Comparison of ENCODE assay signal across 15 cellular contexts in genomic region chr13:76331948-76332712, GRCh38.
DNase-seq lines count a peak whose midpoint lies in the region; ATAC-seq and TF ChIP-seq lines count a peak whose summit lies in the region.
"Had no signal": no experiment of that assay in that cellular context is flagged by ENCODE, and none has a peak within 500 bp of the region (broad histone marks: within the 10 kb centered on the region; RNA-seq: fewer than 3 reads in every experiment).

No MANE protein-coding gene starts in this region.

- no peak overlapping the region for H3K4me3 Mint-ChIP-seq in GM23338
- H3K4me3 Mint-ChIP-seq: CD4-positive, alpha-beta memory T cell; IgD-negative memory B cell had no signal

- no peaks in the 10 kb centered on the region for H3K9me3 Mint-ChIP-seq in GM23338

- H3K4me1 ChIP-seq in GM23338 (ENCODE audit: insufficient read depth), result no peaks in the 10 kb centered on the region

- H3K4me2 ChIP-seq in GM23338, result no peak overlapping the region

- ATAC-seq in GM23338 (no peak), HG03439 (IDR thresholded peaks at IDR 0.05; ENCODE audit: unreplicated experiment) (no peak)

- H3K36me3 ChIP-seq in GM23338 (ENCODE audit: insufficient read depth), result no peaks in the 10 kb centered on the region

- H3K9me2 ChIP-seq in GM23338 (ENCODE audit: insufficient read depth), result peaks cover 11% of the 10 kb centered on the region; the same call in 1 of the 2 replicates

- H4K20me1 ChIP-seq in GM23338 (replicated peaks; ENCODE audit: insufficient read depth), result no peaks in the 10 kb centered on the region

- peaks cover 14% of the 10 kb centered on the region for H3K27me3 Mint-ChIP-seq in GM23338 (ENCODE audit: insufficient read depth, low read depth, poor library complexity)
- H3K27me3 Mint-ChIP-seq: CD4-positive, alpha-beta memory T cell; IgD-negative memory B cell had no signal

- no peaks in the 10 kb centered on the region for H3K36me3 Mint-ChIP-seq in GM23338 (ENCODE audit: low read depth)
- H3K36me3 Mint-ChIP-seq: CD4-positive, alpha-beta memory T cell; IgD-negative memory B cell had no signal

- no peaks in the 10 kb centered on the region for H3K79me2 ChIP-seq in GM23338 (replicated peaks; ENCODE audit: insufficient read depth)

- no peak overlapping the region for H3K27ac ChIP-seq in GM23338 (ENCODE audit: low read depth)
- H3K27ac ChIP-seq: 22Rv1, skin epidermis had no signal

- H3F3A ChIP-seq in GM23338 (replicated peaks; ENCODE audit: low read depth), result no peaks in the 10 kb centered on the region

- no peak for TF ChIP-seq CTCF in retinal pigment epithelial cell (conservative IDR thresholded peaks at IDR 0.05; ENCODE audit: low read depth, low read length)
- TF ChIP-seq CTCF in GM23338 (conservative IDR thresholded peaks at IDR 0.05; ENCODE audit: low read depth in 2 of 2), result no peak

- no peaks in the 10 kb centered on the region for H3K4me1 Mint-ChIP-seq in GM23338
- H3K4me1 Mint-ChIP-seq: CD4-positive, alpha-beta memory T cell; IgD-negative memory B cell had no signal

- no peak overlapping the region for H2AFZ ChIP-seq in GM23338

- no peak overlapping the region for H3K27ac Mint-ChIP-seq in GM23338
- H3K27ac Mint-ChIP-seq: CD4-positive, alpha-beta memory T cell; IgD-negative memory B cell had no signal

- H3K27me3 ChIP-seq in GM23338 (ENCODE audit: insufficient read depth), result peaks cover 39% of the 10 kb centered on the region

- DNase-seq in DMS153 treated with DMSO at 0.1 percent for 48 hours (lab: John Stamatoyannopoulos, UW; ENCODE audit: unreplicated experiment) (peak; percentile 22), DMS153 (lab: John Stamatoyannopoulos, UW) (no peak), RPMI8226 (peak; percentile 69), fibroblast of peridontal ligament (ENCODE audit: extremely low read depth) (peak; percentile 88), retinal pigment epithelial cell (ENCODE audit: low read depth) (peak; percentile 51), NCI-H446 treated with DMSO at 0.1 percent for 48 hours (lab: John Stamatoyannopoulos, UW) (no peak), GM23338 (ENCODE audit: low spot score) (no peak)
- DNase-seq: activated gamma-delta T cell treated with Interleukin-2 at 50 U/mL for 16 hours; CD4-positive, alpha-beta memory T cell; central memory CD4-positive, alpha-beta T cell; NCI-H1930 had no signal

- H3K4me3 ChIP-seq in retinal pigment epithelial cell (ENCODE audit: low read length) (no peak overlapping the region), GM23338 (no peak overlapping the region)
- H3K4me3 ChIP-seq: skin epidermis had no signal

TF ChIP-seq in GM23338, 12 proteins besides CTCF, POLR2A, EP300 and RAD21 (continues in another document):
- TF ChIP-seq ZNF331 (CRISPR knock-in tag; IDR thresholded peaks at IDR 0.05; ENCODE audit: low read depth) (no peak), POLR2AphosphoS5 (IDR thresholded peaks at IDR 0.05; ENCODE audit: low read depth) (no peak), NANOG (IDR thresholded peaks at IDR 0.05; ENCODE audit: borderline replicate concordance) (no peak), ZNF114 (CRISPR knock-in tag; IDR thresholded peaks at IDR 0.05) (no peak), ETS1 (IDR thresholded peaks at IDR 0.05) (no peak), JUNB (IDR thresholded peaks at IDR 0.05; ENCODE audit: unreplicated experiment) (no peak), EZH2 (IDR thresholded peaks at IDR 0.05; ENCODE audit: low read depth, unreplicated experiment) (no peak), STAT1 (IDR thresholded peaks at IDR 0.05; ENCODE audit: unreplicated experiment) (no peak)
- TF ChIP-seq, protein P1, sequence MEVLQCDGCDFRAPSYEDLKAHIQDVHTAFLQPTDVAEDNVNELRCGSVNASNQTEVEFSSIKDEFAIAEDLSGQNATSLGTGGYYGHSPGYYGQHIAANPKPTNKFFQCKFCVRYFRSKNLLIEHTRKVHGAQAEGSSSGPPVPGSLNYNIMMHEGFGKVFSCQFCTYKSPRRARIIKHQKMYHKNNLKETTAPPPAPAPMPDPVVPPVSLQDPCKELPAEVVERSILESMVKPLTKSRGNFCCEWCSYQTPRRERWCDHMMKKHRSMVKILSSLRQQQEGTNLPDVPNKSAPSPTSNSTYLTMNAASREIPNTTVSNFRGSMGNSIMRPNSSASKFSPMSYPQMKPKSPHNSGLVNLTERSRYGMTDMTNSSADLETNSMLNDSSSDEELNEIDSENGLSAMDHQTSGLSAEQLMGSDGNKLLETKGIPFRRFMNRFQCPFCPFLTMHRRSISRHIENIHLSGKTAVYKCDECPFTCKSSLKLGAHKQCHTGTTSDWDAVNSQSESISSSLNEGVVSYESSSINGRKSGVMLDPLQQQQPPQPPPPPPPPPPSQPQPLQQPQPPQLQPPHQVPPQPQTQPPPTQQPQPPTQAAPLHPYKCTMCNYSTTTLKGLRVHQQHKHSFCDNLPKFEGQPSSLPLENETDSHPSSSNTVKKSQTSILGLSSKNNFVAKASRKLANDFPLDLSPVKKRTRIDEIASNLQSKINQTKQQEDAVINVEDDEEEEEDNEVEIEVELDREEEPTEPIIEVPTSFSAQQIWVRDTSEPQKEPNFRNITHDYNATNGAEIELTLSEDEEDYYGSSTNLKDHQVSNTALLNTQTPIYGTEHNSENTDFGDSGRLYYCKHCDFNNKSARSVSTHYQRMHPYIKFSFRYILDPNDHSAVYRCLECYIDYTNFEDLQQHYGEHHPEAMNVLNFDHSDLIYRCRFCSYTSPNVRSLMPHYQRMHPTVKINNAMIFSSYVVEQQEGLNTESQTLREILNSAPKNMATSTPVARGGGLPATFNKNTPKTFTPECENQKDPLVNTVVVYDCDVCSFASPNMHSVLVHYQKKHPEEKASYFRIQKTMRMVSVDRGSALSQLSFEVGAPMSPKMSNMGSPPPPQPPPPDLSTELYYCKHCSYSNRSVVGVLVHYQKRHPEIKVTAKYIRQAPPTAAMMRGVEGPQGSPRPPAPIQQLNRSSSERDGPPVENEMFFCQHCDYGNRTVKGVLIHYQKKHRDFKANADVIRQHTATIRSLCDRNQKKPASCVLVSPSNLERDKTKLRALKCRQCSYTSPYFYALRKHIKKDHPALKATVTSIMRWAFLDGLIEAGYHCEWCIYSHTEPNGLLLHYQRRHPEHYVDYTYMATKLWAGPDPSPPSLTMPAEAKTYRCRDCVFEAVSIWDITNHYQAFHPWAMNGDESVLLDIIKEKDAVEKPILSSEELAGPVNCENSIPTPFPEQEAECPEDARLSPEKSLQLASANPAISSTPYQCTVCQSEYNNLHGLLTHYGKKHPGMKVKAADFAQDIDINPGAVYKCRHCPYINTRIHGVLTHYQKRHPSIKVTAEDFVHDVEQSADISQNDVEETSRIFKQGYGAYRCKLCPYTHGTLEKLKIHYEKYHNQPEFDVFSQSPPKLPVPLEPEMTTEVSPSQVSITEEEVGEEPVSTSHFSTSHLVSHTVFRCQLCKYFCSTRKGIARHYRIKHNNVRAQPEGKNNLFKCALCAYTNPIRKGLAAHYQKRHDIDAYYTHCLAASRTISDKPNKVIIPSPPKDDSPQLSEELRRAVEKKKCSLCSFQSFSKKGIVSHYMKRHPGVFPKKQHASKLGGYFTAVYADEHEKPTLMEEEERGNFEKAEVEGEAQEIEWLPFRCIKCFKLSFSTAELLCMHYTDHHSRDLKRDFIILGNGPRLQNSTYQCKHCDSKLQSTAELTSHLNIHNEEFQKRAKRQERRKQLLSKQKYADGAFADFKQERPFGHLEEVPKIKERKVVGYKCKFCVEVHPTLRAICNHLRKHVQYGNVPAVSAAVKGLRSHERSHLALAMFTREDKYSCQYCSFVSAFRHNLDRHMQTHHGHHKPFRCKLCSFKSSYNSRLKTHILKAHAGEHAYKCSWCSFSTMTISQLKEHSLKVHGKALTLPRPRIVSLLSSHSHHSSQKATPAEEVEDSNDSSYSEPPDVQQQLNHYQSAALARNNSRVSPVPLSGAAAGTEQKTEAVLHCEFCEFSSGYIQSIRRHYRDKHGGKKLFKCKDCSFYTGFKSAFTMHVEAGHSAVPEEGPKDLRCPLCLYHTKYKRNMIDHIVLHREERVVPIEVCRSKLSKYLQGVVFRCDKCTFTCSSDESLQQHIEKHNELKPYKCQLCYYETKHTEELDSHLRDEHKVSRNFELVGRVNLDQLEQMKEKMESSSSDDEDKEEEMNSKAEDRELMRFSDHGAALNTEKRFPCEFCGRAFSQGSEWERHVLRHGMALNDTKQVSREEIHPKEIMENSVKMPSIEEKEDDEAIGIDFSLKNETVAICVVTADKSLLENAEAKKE (CRISPR knock-in tag; IDR thresholded peaks at IDR 0.05), result no peak
- TF ChIP-seq, protein P2, sequence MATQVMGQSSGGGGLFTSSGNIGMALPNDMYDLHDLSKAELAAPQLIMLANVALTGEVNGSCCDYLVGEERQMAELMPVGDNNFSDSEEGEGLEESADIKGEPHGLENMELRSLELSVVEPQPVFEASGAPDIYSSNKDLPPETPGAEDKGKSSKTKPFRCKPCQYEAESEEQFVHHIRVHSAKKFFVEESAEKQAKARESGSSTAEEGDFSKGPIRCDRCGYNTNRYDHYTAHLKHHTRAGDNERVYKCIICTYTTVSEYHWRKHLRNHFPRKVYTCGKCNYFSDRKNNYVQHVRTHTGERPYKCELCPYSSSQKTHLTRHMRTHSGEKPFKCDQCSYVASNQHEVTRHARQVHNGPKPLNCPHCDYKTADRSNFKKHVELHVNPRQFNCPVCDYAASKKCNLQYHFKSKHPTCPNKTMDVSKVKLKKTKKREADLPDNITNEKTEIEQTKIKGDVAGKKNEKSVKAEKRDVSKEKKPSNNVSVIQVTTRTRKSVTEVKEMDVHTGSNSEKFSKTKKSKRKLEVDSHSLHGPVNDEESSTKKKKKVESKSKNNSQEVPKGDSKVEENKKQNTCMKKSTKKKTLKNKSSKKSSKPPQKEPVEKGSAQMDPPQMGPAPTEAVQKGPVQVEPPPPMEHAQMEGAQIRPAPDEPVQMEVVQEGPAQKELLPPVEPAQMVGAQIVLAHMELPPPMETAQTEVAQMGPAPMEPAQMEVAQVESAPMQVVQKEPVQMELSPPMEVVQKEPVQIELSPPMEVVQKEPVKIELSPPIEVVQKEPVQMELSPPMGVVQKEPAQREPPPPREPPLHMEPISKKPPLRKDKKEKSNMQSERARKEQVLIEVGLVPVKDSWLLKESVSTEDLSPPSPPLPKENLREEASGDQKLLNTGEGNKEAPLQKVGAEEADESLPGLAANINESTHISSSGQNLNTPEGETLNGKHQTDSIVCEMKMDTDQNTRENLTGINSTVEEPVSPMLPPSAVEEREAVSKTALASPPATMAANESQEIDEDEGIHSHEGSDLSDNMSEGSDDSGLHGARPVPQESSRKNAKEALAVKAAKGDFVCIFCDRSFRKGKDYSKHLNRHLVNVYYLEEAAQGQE (IDR thresholded peaks at IDR 0.05; ENCODE audit: unreplicated experiment), result no peak

Comparison
In these comparisons a context has a peak if more than half of its experiments do, and no peak if none do; other contexts are left out.
1. DNase-seq: peak in DMS153 treated with DMSO at 0.1 percent for 48 hours (single experiment), RPMI8226 (single experiment), fibroblast of peridontal ligament (single experiment) and retinal pigment epithelial cell (single experiment); none in DMS153 (single experiment), NCI-H446 treated with DMSO at 0.1 percent for 48 hours (single experiment) and GM23338 (single experiment).